22 cellular contexts compared by ENCODE assay signal in the genomic region with DNA sequence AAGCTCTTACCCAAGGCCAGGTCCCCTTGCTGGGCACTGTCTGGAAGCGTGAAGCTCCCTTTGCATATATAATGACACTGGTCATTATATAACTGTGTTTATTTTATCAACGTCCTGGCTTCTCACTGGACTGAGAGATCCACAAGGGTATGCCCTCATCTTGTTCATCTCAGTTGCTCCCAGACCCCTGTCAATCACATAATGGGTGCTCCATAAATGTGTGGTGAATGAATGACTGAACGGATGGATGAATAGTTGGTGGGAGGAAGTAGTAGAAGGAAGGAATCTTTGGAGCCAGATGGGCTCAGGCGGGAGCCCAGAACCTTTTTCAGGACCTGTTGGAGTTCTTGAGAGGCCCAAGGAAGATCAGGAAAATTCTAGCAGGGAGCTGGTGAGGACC. TPM values are rescaled to one million over a fixed set of nuclear protein-coding genes. Genes with fewer than 3 reads are reported as not detected.
"Had no signal": no experiment of that assay in that cellular context is flagged by ENCODE, and none has a peak within 500 bp of the region (broad histone marks: within the 10 kb centered on the region; RNA-seq: fewer than 3 reads in every experiment).

No MANE protein-coding gene starts in this region.

- ATAC-seq: effector memory CD8-positive, alpha-beta T cell; left ventricle myocardium superior; lower lobe of right lung; natural killer cell treated with Interleukin-12 subunit alpha and Interleukin-12 subunit beta and Interleukin-15 and Interleukin-18, amount 100 ng/mL, for 72 hours; sciatic nerve had no signal

- H3K4me1 Mint-ChIP-seq: immature natural killer cell had no signal

- H3K36me3 Mint-ChIP-seq: immature natural killer cell; natural killer cell treated with Interleukin-12 subunit alpha and Interleukin-12 subunit beta and Interleukin-15 and Interleukin-18, amount 100 ng/mL, for 72 hours had no signal

- DNase-seq: cortex of kidney; effector memory CD8-positive, alpha-beta T cell; esophagus squamous epithelium; foreskin melanocyte; hypothalamus; immature natural killer cell; islet precursor cell; left ventricle myocardium superior; lower lobe of right lung; stimulated activated CD4-positive, alpha-beta T cell treated with anti-CD3 and anti-CD28 coated beads, Interleukin-12 subunit alpha, Interleukin-12 subunit beta, amount 100 ng/mL, for 4 hours; stimulated activated CD4-positive, alpha-beta T cell treated with anti-CD3 and anti-CD28 coated beads, Interleukin-1b, Interleukin-23, amount 100 ng/mL, for 48 hours; stimulated activated CD4-positive, alpha-beta T cell treated with anti-CD3 and anti-CD28 coated beads, Interleukin-4, amount 100 ng/mL, for 1 hour; stimulated activated CD8-positive, alpha-beta memory T cell treated with anti-CD3 and anti-CD28 coated beads, Interleukin-4, amount 100 ng/mL, for 48 hours; stimulated activated naive CD4-positive, alpha-beta T cell treated with Interleukin-2 at 50 U/mL for 16 hours; stomach; trophoblast cell had no signal

- H3K27me3 Mint-ChIP-seq: effector memory CD8-positive, alpha-beta T cell had no signal

- H3K4me3 Mint-ChIP-seq: effector memory CD8-positive, alpha-beta T cell; immature natural killer cell; natural killer cell treated with Interleukin-12 subunit alpha and Interleukin-12 subunit beta and Interleukin-15 and Interleukin-18, amount 100 ng/mL, for 72 hours; neural crest cell had no signal

- H3K9me3 Mint-ChIP-seq: effector memory CD8-positive, alpha-beta T cell; immature natural killer cell; natural killer cell treated with Interleukin-12 subunit alpha and Interleukin-12 subunit beta and Interleukin-15 and Interleukin-18, amount 100 ng/mL, for 72 hours; neural crest cell had no signal

RNA-seq across cellular contexts. Expression of gene SFRP5, which starts 7.7 kb away (rescaled TPM):
- total RNA-seq: dermis microvascular lymphatic vessel endothelial cell; mesenteric fat pad; natural killer cell treated with Interleukin-12 subunit alpha and Interleukin-12 subunit beta and Interleukin-15 and Interleukin-18, amount 100 ng/mL, for 72 hours; neural crest cell; smooth muscle cell had no signal
- polyA plus RNA-seq: immature natural killer cell had no signal
